Comparison of ENCODE assay signal across 8 cellular contexts in the genomic region with DNA sequence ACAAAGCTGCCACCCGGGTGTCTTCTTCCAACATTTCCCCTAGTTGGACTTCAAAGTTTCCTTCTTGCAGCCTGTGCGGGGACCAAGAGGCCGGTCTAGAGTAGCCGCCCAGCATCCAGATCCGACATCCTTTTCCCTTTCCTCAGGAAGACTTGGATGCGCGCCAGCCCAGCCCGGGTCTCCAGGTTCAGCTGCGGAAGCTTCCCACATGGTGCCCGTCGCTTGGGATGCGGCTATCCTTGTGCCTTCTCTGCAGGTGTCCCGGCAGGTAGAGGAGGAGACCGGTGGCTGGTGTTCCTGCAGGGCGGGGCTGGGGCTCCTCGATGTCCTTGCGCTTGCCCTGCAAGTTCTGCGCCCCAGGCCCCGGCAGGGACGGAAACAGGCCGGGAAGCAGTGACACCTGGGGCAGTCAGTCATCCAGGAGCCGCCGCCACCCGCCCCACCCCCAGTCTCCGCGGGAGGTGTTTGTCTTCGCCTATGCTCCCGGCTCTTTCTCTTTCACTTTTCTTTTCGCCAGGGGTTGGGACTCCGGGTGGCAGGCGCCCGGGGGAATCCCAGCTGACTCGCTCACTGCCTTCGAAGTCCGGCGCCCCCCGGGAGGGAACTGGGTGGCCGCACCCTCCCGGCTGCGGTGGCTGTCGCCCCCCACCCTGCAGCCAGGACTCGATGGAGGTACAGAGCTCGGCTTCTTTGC. TPM values are rescaled to one million over a fixed set of nuclear protein-coding genes. Genes with fewer than 3 reads are reported as not detected.
DNase-seq lines count a peak whose midpoint lies in the region; ATAC-seq and TF ChIP-seq lines count a peak whose summit lies in the region.

A gene with protein sequence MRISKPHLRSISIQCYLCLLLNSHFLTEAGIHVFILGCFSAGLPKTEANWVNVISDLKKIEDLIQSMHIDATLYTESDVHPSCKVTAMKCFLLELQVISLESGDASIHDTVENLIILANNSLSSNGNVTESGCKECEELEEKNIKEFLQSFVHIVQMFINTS (plus strand): TSS at position 507 of the 694 bp plus-strand sequence. CDS start 82,882 bp downstream, outside the sequence.

- H3K4me3 Mint-ChIP-seq in activated CD8-positive, alpha-beta T cell treated with anti-CD3 and anti-CD28 coated beads, Interleukin-2, amount 10 ng/mL, durations not matched to agents 7 days and 5 days, result peak within 1 kb of the TSS; percentile 87
- peak within 1 kb of the TSS; percentile 95 to 99 for H3K4me3 Mint-ChIP-seq in effector memory CD8-positive, alpha-beta T cell
- peak within 1 kb of the TSS; percentile 93 for H3K4me3 Mint-ChIP-seq in mesothelial cell of epicardium

- H3K27me3 Mint-ChIP-seq in activated CD8-positive, alpha-beta T cell treated with anti-CD3 and anti-CD28 coated beads, Interleukin-2, amount 10 ng/mL, durations not matched to agents 7 days and 5 days (ENCODE audit: low read depth), result peaks cover 21% of the 10 kb centered on the region
- no peaks in the 10 kb centered on the region for H3K27me3 Mint-ChIP-seq in effector memory CD8-positive, alpha-beta T cell
- peaks cover 56% of the 10 kb centered on the region for H3K27me3 Mint-ChIP-seq in mesothelial cell of epicardium (ENCODE audit: low read depth)

- no peaks in the 10 kb centered on the region for H3K9me3 Mint-ChIP-seq in activated CD8-positive, alpha-beta T cell treated with anti-CD3 and anti-CD28 coated beads, Interleukin-2, amount 10 ng/mL, durations not matched to agents 7 days and 5 days (ENCODE audit: insufficient read depth)
- H3K9me3 Mint-ChIP-seq in effector memory CD8-positive, alpha-beta T cell, result no peaks in the 10 kb centered on the region
- H3K9me3 Mint-ChIP-seq in mesothelial cell of epicardium, result peaks cover 1% of the 10 kb centered on the region

- no peak for DNase-seq in GM12864 (ENCODE audit: low read depth)
- peak; percentile 57 for DNase-seq in H4 (ENCODE audit: low spot score)
- DNase-seq in LNCaP clone FGC (ENCODE audit: low read depth), result peak; percentile 22
- DNase-seq in activated CD8-positive, alpha-beta T cell treated with anti-CD3 and anti-CD28 coated beads, Interleukin-2, amount 10 ng/mL, durations not matched to agents 7 days and 5 days, result peak; percentile 78
- DNase-seq in effector memory CD8-positive, alpha-beta T cell, result peak; percentile 51 to 57 (median 56)
- DNase-seq in mesothelial cell of epicardium (ENCODE audit: low spot score in 2 of 2, unreplicated experiment in 2 of 2), result peak; percentile 33 to 61
- peak; percentile 48 for DNase-seq in stimulated activated CD8-positive, alpha-beta memory T cell treated with anti-CD3 and anti-CD28 coated beads, Interleukin-4, amount 100 ng/mL, for 24 hours (ENCODE audit: low read depth)
- DNase-seq in NCI-H524 treated with DMSO at 0.1 percent for 48 hours (lab: John Stamatoyannopoulos, UW), result no peak

- H3K27ac Mint-ChIP-seq in activated CD8-positive, alpha-beta T cell treated with anti-CD3 and anti-CD28 coated beads, Interleukin-2, amount 10 ng/mL, durations not matched to agents 7 days and 5 days, result peak within 1 kb of the TSS; percentile 71
- peak within 1 kb of the TSS; percentile 97 to 98 for H3K27ac Mint-ChIP-seq in effector memory CD8-positive, alpha-beta T cell
- H3K27ac Mint-ChIP-seq in mesothelial cell of epicardium, result peak within 1 kb of the TSS; percentile 77

- TF ChIP-seq CTCF in GM12864 (IDR thresholded peaks at IDR 0.05; ENCODE audit: low read depth, low read length, missing control alignments) (no peak), LNCaP clone FGC (IDR thresholded peaks at IDR 0.05; ENCODE audit: control insufficient read depth, extremely low read depth, insufficient read depth) (no peak), mesothelial cell of epicardium (IDR thresholded peaks at IDR 0.05; ENCODE audit: unreplicated experiment) (no peak)

- POLR2A ChIA-PET in activated CD8-positive, alpha-beta T cell treated with anti-CD3 and anti-CD28 coated beads, Interleukin-2, amount 10 ng/mL, durations not matched to agents 7 days and 5 days (lab: Charles Lee), result no interaction called here

- CTCF ChIA-PET in activated CD8-positive, alpha-beta T cell treated with anti-CD3 and anti-CD28 coated beads, Interleukin-2, amount 10 ng/mL, durations not matched to agents 7 days and 5 days (lab: Charles Lee), result no interaction called here

- peak; percentile 95 for ATAC-seq in activated CD8-positive, alpha-beta T cell treated with anti-CD3 and anti-CD28 coated beads, Interleukin-2, amount 10 ng/mL, durations not matched to agents 7 days and 5 days
- peak; percentile 89 for ATAC-seq in effector memory CD8-positive, alpha-beta T cell (replicated peaks)

- H3K4me1 Mint-ChIP-seq in activated CD8-positive, alpha-beta T cell treated with anti-CD3 and anti-CD28 coated beads, Interleukin-2, amount 10 ng/mL, durations not matched to agents 7 days and 5 days (ENCODE audit: low read depth), result peaks cover 18% of the 10 kb centered on the region
- peaks cover 20 to 43% of the 10 kb centered on the region in 2 donors for H3K4me1 Mint-ChIP-seq in effector memory CD8-positive, alpha-beta T cell (ENCODE audit: low read depth in 2 of 2)
- H3K4me1 Mint-ChIP-seq in mesothelial cell of epicardium, result peaks cover 5% of the 10 kb centered on the region

- H3K4me3 ChIP-seq in GM12864 (ENCODE audit: low read depth, low read length) (peak within 1 kb of the TSS; percentile 98), LNCaP clone FGC (ENCODE audit: low read depth, low read length) (peak within 1 kb of the TSS; percentile 66)

- no peaks in the 10 kb centered on the region for H3K36me3 Mint-ChIP-seq in activated CD8-positive, alpha-beta T cell treated with anti-CD3 and anti-CD28 coated beads, Interleukin-2, amount 10 ng/mL, durations not matched to agents 7 days and 5 days (ENCODE audit: low read depth)
- H3K36me3 Mint-ChIP-seq in effector memory CD8-positive, alpha-beta T cell (ENCODE audit: insufficient read depth), result peaks cover 5% of the 10 kb centered on the region
- H3K36me3 Mint-ChIP-seq in mesothelial cell of epicardium, result no peaks in the 10 kb centered on the region

RNA-seq across cellular contexts. Expression of the gene that starts here (rescaled TPM):
- total RNA-seq in H4 (2014; rRNA removed; shearing (Covaris generic)), result 12.0 and 16.0 TPM in 2 replicates
- total RNA-seq in activated CD8-positive, alpha-beta T cell treated with anti-CD3 and anti-CD28 coated beads, Interleukin-2, amount 10 ng/mL, durations not matched to agents 7 days and 5 days, result under 1 TPM; 0.87 to 0.91 TPM
- 0.80 to 1.1 TPM (median 0.82 TPM) in 3 replicates for total RNA-seq in mesothelial cell of epicardium

Comparison
In these comparisons a context has a peak if more than half of its experiments do, and no peak if none do; other contexts are left out.
1. Peak in DNase-seq and ATAC-seq in activated CD8-positive, alpha-beta T cell treated with anti-CD3 and anti-CD28 coated beads, Interleukin-2, amount 10 ng/mL, durations not matched to agents 7 days and 5 days; RNA of the gene not detected or under 1 TPM.
2. DNase-seq: peak in H4 (single experiment), LNCaP clone FGC (single experiment), effector memory CD8-positive, alpha-beta T cell (3 of 3), mesothelial cell of epicardium (2 of 2) and stimulated activated CD8-positive, alpha-beta memory T cell treated with anti-CD3 and anti-CD28 coated beads, Interleukin-4, amount 100 ng/mL, for 24 hours (single experiment); none in GM12864 (single experiment) and NCI-H524 treated with DMSO at 0.1 percent for 48 hours (single experiment).
3. Peak in every context shown above with its lines, with median percentiles within 50 percentile points of each other: H3K27ac Mint-ChIP-seq and H3K4me3 Mint-ChIP-seq.